1 cellular context compared by ENCODE assay signal in genomic region chr1:121413817-121414216, GRCh38.
TF ChIP-seq lines count a peak whose summit lies in the region.

No MANE protein-coding gene starts in this region.

TF ChIP-seq in GM23338, 12 proteins besides CTCF, POLR2A, EP300 and RAD21 (continued from another document):
- TF ChIP-seq EZH2phosphoT487 (IDR thresholded peaks at IDR 0.05; ENCODE audit: unreplicated experiment) (no peak), REST (IDR thresholded peaks at IDR 0.05; ENCODE audit: unreplicated experiment) (no peak)
